9 cellular contexts compared by ENCODE assay signal in the genomic region with DNA sequence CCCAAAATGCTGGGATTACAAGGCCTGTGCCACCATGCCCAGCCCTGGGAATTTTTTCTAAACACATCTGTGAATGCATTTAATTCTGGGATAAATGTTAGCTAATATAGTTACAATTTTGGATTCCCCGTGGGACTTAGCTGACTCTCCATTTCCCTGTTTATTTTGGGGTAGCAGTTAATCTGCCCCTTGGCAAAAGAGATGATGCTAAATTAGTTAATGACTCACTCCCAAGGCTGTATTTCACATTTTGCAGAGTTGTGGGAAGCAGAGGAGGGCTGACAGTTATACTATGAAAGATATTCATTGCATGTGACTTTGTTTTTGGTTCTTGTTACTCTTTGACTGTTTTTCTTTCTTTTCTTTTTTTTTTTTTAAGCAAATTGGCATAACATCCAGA. TPM values are rescaled to one million over a fixed set of nuclear protein-coding genes. Genes with fewer than 3 reads are reported as not detected.
DNase-seq lines count a peak whose midpoint lies in the region; ATAC-seq and TF ChIP-seq lines count a peak whose summit lies in the region.
"Had no signal": no experiment of that assay in that cellular context is flagged by ENCODE, and none has a peak within 500 bp of the region (broad histone marks: within the 10 kb centered on the region; RNA-seq: fewer than 3 reads in every experiment).

No MANE protein-coding gene starts in this region.

- H3K36me3 Mint-ChIP-seq in brain (peaks cover 39% of the 10 kb centered on the region), natural killer cell (no peaks in the 10 kb centered on the region)

- H3K27me3 Mint-ChIP-seq in brain (peaks cover 15% of the 10 kb centered on the region), natural killer cell (ENCODE audit: low read depth in 2 of 2) (no peaks in the 10 kb centered on the region)

- DNase-seq in DND-41 (no peak), natural killer cell (no peak), GM20000 (ENCODE audit: low spot score) (no peak), lower leg skin (ENCODE audit: low spot score in 2 of 2) (no peak)
- DNase-seq: NCI-H1694 had no signal

- peak overlapping the region; percentile 19 to 100 (median 97) for H3K4me3 Mint-ChIP-seq in brain
- H3K4me3 Mint-ChIP-seq in natural killer cell: peak overlapping the region; percentile 63

- TF ChIP-seq POLR2A in lower leg skin (IDR thresholded peaks at IDR 0.05): no peak

- peaks cover 69% of the 10 kb centered on the region for H3K4me1 ChIP-seq in DND-41 (ENCODE audit: insufficient read depth, low read length)
- H3K4me1 ChIP-seq in Loucy (ENCODE audit: insufficient read depth, low read length, poor library complexity, severe bottlenecking): peaks cover 72% of the 10 kb centered on the region

- H3K27ac ChIP-seq in DND-41 (ENCODE audit: low read length): peak overlapping the region; percentile 26

- H3K9me3 ChIP-seq in DND-41 (ENCODE audit: insufficient read depth, low read length, severe bottlenecking) (no peaks in the 10 kb centered on the region), Loucy (ENCODE audit: insufficient read depth, low read depth, low read length) (no peaks in the 10 kb centered on the region)

- H3K4me3 ChIP-seq in DND-41 (ENCODE audit: low read depth in 1 of 2, low read length in 2 of 2): peak overlapping the region in 1 of 2 experiments; percentile 93; a peak in 1 of 4 replicates
- peak overlapping the region; percentile 90 for H3K4me3 ChIP-seq in Loucy (ENCODE audit: low read length, poor library complexity, severe bottlenecking)
- no peak overlapping the region for H3K4me3 ChIP-seq in lower leg skin (ENCODE audit: low read depth, poor library complexity, severe bottlenecking)

- H2AFZ ChIP-seq in DND-41 (ENCODE audit: low read depth, low read length): no peak overlapping the region
- no peak overlapping the region for H2AFZ ChIP-seq in Loucy (ENCODE audit: low read length)

- peaks cover 82% of the 10 kb centered on the region for H3K79me2 ChIP-seq in DND-41 (ENCODE audit: insufficient read depth, low read length)
- peaks cover 76% of the 10 kb centered on the region for H3K79me2 ChIP-seq in Loucy (ENCODE audit: insufficient read depth, low read length)

- H3K4me1 Mint-ChIP-seq in brain: peaks cover 63% of the 10 kb centered on the region
- peaks cover 53% of the 10 kb centered on the region in 2 donors for H3K4me1 Mint-ChIP-seq in natural killer cell

- H3K9me3 Mint-ChIP-seq in brain: peaks cover 0 to 3% (median 0%) of the 10 kb centered on the region in 5 experiments
- H3K9me3 Mint-ChIP-seq in natural killer cell: no peaks in the 10 kb centered on the region

- H3F3A ChIP-seq in Loucy (ENCODE audit: low read depth): peaks cover 14% of the 10 kb centered on the region

- H3K36me3 ChIP-seq in DND-41 (ENCODE audit: insufficient read depth, low read length) (peaks cover 52% of the 10 kb centered on the region), Loucy (ENCODE audit: insufficient read depth, low read length) (no peaks in the 10 kb centered on the region)

- intact Hi-C loops in natural killer cell (cut with micrococcal nuclease) (no loop called here), lower leg skin (cut with DNase I; ENCODE audit: low total_unique reads) (no loop called here)

- H3K4me2 ChIP-seq in DND-41 (ENCODE audit: insufficient read depth, low read length) (peak overlapping the region; percentile 76), Loucy (ENCODE audit: low read depth, low read length, poor library complexity, severe bottlenecking) (peak overlapping the region; percentile 94)

- H3K9ac ChIP-seq in DND-41 (ENCODE audit: low read depth, low read length): peak overlapping the region; percentile 26
- peak overlapping the region; percentile 99 for H3K9ac ChIP-seq in Loucy (ENCODE audit: low read depth, low read length, poor library complexity, severe bottlenecking)

- H3K27ac Mint-ChIP-seq in brain (peak overlapping the region in 1 of 5 experiments; percentile 71), natural killer cell (no peak overlapping the region)

- no peaks in the 10 kb centered on the region for H3K9me2 ChIP-seq in Loucy (replicated peaks; ENCODE audit: low read depth, low read length)

- no peak for TF ChIP-seq CTCF in DND-41 (IDR thresholded peaks at IDR 0.05; ENCODE audit: borderline replicate concordance, extremely low read depth, low read length, poor library complexity, severe bottlenecking)
- no peak for TF ChIP-seq CTCF in Loucy (conservative IDR thresholded peaks at IDR 0.05; ENCODE audit: low read length)
- TF ChIP-seq CTCF in brain (conservative IDR thresholded peaks at IDR 0.05): no peak
- TF ChIP-seq CTCF in natural killer cell (IDR thresholded peaks at IDR 0.05): no peak
- no peak for TF ChIP-seq CTCF in GM20000 (IDR thresholded peaks at IDR 0.05; ENCODE audit: extremely low read depth, missing control alignments)
- TF ChIP-seq CTCF in lower leg skin (IDR thresholded peaks at IDR 0.05): no peak

- H4K20me1 ChIP-seq in DND-41 (ENCODE audit: insufficient read depth, low read length) (peaks cover 69% of the 10 kb centered on the region), Loucy (ENCODE audit: insufficient read depth, low read length, poor library complexity, severe bottlenecking) (peaks cover 67% of the 10 kb centered on the region)

- H3K27me3 ChIP-seq in DND-41 (ENCODE audit: insufficient read depth, low read length, poor library complexity): no peaks in the 10 kb centered on the region
- no peaks in the 10 kb centered on the region for H3K27me3 ChIP-seq in Loucy (ENCODE audit: insufficient read depth, low read length, poor library complexity, severe bottlenecking)

- ATAC-seq in DND-41 (ENCODE audit: insufficient read depth, low read depth) (no peak), natural killer cell (no peak), HG03139 (IDR thresholded peaks at IDR 0.05; ENCODE audit: unreplicated experiment) (no peak), GM19324 (IDR thresholded peaks at IDR 0.05; ENCODE audit: low FRiP score, unreplicated experiment) (no peak)

- WGBS in lower leg skin, 2 donors: 26 to 31% methylated on average over 1 of the region's 1 CpG

RNA-seq across cellular contexts. Expression of a gene that starts 3.2 kb away (rescaled TPM):
- polyA plus RNA-seq in brain (ENCODE audit: insufficient read depth, low read depth, low replicate concordance): 153 TPM
- 10 to 100 TPM; 28.7 to 41.1 (median 40.5) TPM for total RNA-seq in natural killer cell
- total RNA-seq in lower leg skin: 10 to 100 TPM; 12.5 to 31.8 (median 17.5) TPM

RNA-seq across cellular contexts. Expression of a gene that starts 22.9 kb away (rescaled TPM):
- 18.6 TPM for polyA plus RNA-seq in brain (ENCODE audit: insufficient read depth, low read depth, low replicate concordance)
- 100 to 1,000 TPM; 211 to 239 (median 222) TPM for total RNA-seq in natural killer cell
- 10 to 100 TPM; 62.7 to 90.8 (median 76.6) TPM for total RNA-seq in lower leg skin

RNA-seq across cellular contexts. Expression of a gene that starts 53.9 kb away (rescaled TPM):
- 38.7 TPM for polyA plus RNA-seq in brain (ENCODE audit: insufficient read depth, low read depth, low replicate concordance)
- total RNA-seq in natural killer cell: 10 to 100 TPM in 2 of 3 donors, 1 to 10 TPM in 1; 8.1 to 13.8 (median 11.9) TPM
- 10 to 100 TPM in 3 of 4 donors, 1 to 10 TPM in 1; 7.8 to 19.9 (median 16.6) TPM for total RNA-seq in lower leg skin
